Comparison of ENCODE assay signal across 8 cellular contexts in genomic region chr16:424033-424622, GRCh38. TPM values are rescaled to one million over a fixed set of nuclear protein-coding genes. Genes with fewer than 3 reads are reported as not detected.
DNase-seq lines count a peak whose midpoint lies in the region; ATAC-seq and TF ChIP-seq lines count a peak whose summit lies in the region.

No MANE protein-coding gene starts in this region.

- WGBS in ovary, 3 donors: 10 to 23% (median 18%) methylated on average over 20 of the region's 20 CpGs

- H3K9me3 Mint-ChIP-seq in activated T-helper 17 cell treated with anti-CD3 and anti-CD28 coated beads, Interleukin-2, amount 50 U/mL, for 72 hours: no peaks in the 10 kb centered on the region

- TF ChIP-seq POLR2A in ovary (IDR thresholded peaks at IDR 0.05): no peak

- ATAC-seq in activated T-helper 17 cell treated with anti-CD3 and anti-CD28 coated beads, Interleukin-2, amount 50 U/mL, for 72 hours (replicated peaks): no peak
- ATAC-seq in HG02938 (IDR thresholded peaks at IDR 0.05; ENCODE audit: unreplicated experiment) (no peak), HG02852 (IDR thresholded peaks at IDR 0.05; ENCODE audit: unreplicated experiment) (no peak)

- H3K27ac Mint-ChIP-seq in activated T-helper 17 cell treated with anti-CD3 and anti-CD28 coated beads, Interleukin-2, amount 50 U/mL, for 72 hours: no peak overlapping the region

- TF ChIP-seq EP300 in ovary (IDR thresholded peaks at IDR 0.05): no peak

- H3K4me1 Mint-ChIP-seq in activated T-helper 17 cell treated with anti-CD3 and anti-CD28 coated beads, Interleukin-2, amount 50 U/mL, for 72 hours: peaks cover 16% of the 10 kb centered on the region

- H3K4me1 ChIP-seq in ovary (ENCODE audit: insufficient read depth): peaks cover 9% of the 10 kb centered on the region

- H3K4me3 ChIP-seq in ovary: peak overlapping the region; percentile 58

- H3K36me3 Mint-ChIP-seq in activated T-helper 17 cell treated with anti-CD3 and anti-CD28 coated beads, Interleukin-2, amount 50 U/mL, for 72 hours (ENCODE audit: low read depth): peaks cover 8% of the 10 kb centered on the region

- no peaks in the 10 kb centered on the region for H3K27me3 ChIP-seq in ovary

- H3K36me3 ChIP-seq in ovary: no peaks in the 10 kb centered on the region

- TF ChIP-seq CTCF in ovary (IDR thresholded peaks at IDR 0.05): no peak

- DNase-seq in AG20443 (ENCODE audit: low spot score): peak; percentile 93
- DNase-seq in HS-5 (ENCODE audit: low read depth): peak; percentile 97
- DNase-seq in glomerular endothelial cell (ENCODE audit: extremely low read depth, low read depth, low spot score): peak; percentile 88
- DNase-seq in ovary: peak; percentile 60 to 86 (median 70)
- no peak for DNase-seq in NCI-H2081 treated with DMSO at 0.1 percent for 48 hours (lab: John Stamatoyannopoulos, UW)

- peak overlapping the region; percentile 73 for H3K4me3 Mint-ChIP-seq in activated T-helper 17 cell treated with anti-CD3 and anti-CD28 coated beads, Interleukin-2, amount 50 U/mL, for 72 hours

- intact Hi-C loops in ovary (cut with DNase I): no loop called here

- H3K27ac ChIP-seq in ovary: peak overlapping the region in 1 of 2 donors; percentile 88

- H3K9me3 ChIP-seq in ovary: no peaks in the 10 kb centered on the region

- H3K27me3 Mint-ChIP-seq in activated T-helper 17 cell treated with anti-CD3 and anti-CD28 coated beads, Interleukin-2, amount 50 U/mL, for 72 hours: no peaks in the 10 kb centered on the region

RNA-seq across cellular contexts. Expression of gene RAB11FIP3, which starts 1.3 kb away (rescaled TPM):
- total RNA-seq in activated T-helper 17 cell treated with anti-CD3 and anti-CD28 coated beads, Interleukin-2, amount 50 U/mL, for 72 hours: 10 to 100 TPM; 26.9 to 28.3 TPM
- 41.2 and 53.8 TPM in 2 replicates for total RNA-seq in glomerular endothelial cell
- 10 to 100 TPM; 35.9 to 58.1 (median 38.1) TPM for total RNA-seq in ovary
- polyA plus RNA-seq in ovary: 10 to 100 TPM; 18.0 to 40.1 TPM

RNA-seq across cellular contexts. Expression of gene DECR2, which starts 22.4 kb away (rescaled TPM):
- total RNA-seq in activated T-helper 17 cell treated with anti-CD3 and anti-CD28 coated beads, Interleukin-2, amount 50 U/mL, for 72 hours: 10 to 100 TPM; 12.0 to 12.7 TPM
- total RNA-seq in glomerular endothelial cell (29.1 and 35.9 TPM in 2 replicates), ovary (10 to 100 TPM; 10.2 to 23.7 (median 15.1) TPM)
- 10 to 100 TPM in 1 of 2 donors, 1 to 10 TPM in 1; 2.1 to 13.0 TPM for polyA plus RNA-seq in ovary

RNA-seq across cellular contexts. Expression of gene NME4, which starts 27.1 kb away (rescaled TPM):
- total RNA-seq in activated T-helper 17 cell treated with anti-CD3 and anti-CD28 coated beads, Interleukin-2, amount 50 U/mL, for 72 hours: 10 to 100 TPM; 21.8 to 41.9 TPM
- total RNA-seq in glomerular endothelial cell (147 and 203 TPM in 2 replicates), ovary (100 to 1,000 TPM in 3 of 7 donors, 10 to 100 TPM in 4; 48.8 to 133 (median 93.4) TPM)
- 100 to 1,000 TPM in 1 of 2 donors, 10 to 100 TPM in 1; 72.9 to 117 TPM for polyA plus RNA-seq in ovary

RNA-seq across cellular contexts. Expression of gene PGAP6, which starts 42.4 kb away (rescaled TPM):
- 10 to 100 TPM; 25.6 to 26.1 TPM for total RNA-seq in activated T-helper 17 cell treated with anti-CD3 and anti-CD28 coated beads, Interleukin-2, amount 50 U/mL, for 72 hours
- total RNA-seq in glomerular endothelial cell: 162 and 197 TPM in 2 replicates
- 10 to 100 TPM; 13.0 to 39.8 (median 23.2) TPM for total RNA-seq in ovary
- polyA plus RNA-seq in ovary: 10 to 100 TPM; 13.9 to 17.9 TPM

RNA-seq across cellular contexts. Expression of gene MRPL28, which starts 53.8 kb away (rescaled TPM):
- 10 to 100 TPM; 63.4 to 86.2 TPM for total RNA-seq in activated T-helper 17 cell treated with anti-CD3 and anti-CD28 coated beads, Interleukin-2, amount 50 U/mL, for 72 hours
- total RNA-seq in glomerular endothelial cell: 112 and 144 TPM in 2 replicates
- 10 to 100 TPM; 38.9 to 57.7 (median 40.9) TPM for total RNA-seq in ovary
- 10 to 100 TPM; 28.4 to 53.0 TPM for polyA plus RNA-seq in ovary
